10 cellular contexts compared by ENCODE assay signal in genomic region chr17:30550512-30551273, GRCh38.
DNase-seq lines count a peak whose midpoint lies in the region; ATAC-seq, FAIRE-seq and TF ChIP-seq lines count a peak whose summit lies in the region.
"Had no signal": no experiment of that assay in that cellular context is flagged by ENCODE, and none has a peak within 500 bp of the region (broad histone marks: within the 10 kb centered on the region; RNA-seq: fewer than 3 reads in every experiment).

No MANE protein-coding gene starts in this region.

- H3K9me3 ChIP-seq in mesenchymal stem cell (ENCODE audit: control insufficient read depth, low read length) (no peaks in the 10 kb centered on the region), adrenal gland (replicated peaks in 1 of 3) (no peaks in the 10 kb centered on the region), gastroesophageal sphincter (no peaks in the 10 kb centered on the region)

- H3K4me3 ChIP-seq in mesenchymal stem cell (ENCODE audit: insufficient read depth in 1 of 2, low read depth in 1 of 2, low read length in 2 of 2): no peak overlapping the region
- no peak overlapping the region for H3K4me3 ChIP-seq in adrenal gland
- H3K4me3 ChIP-seq in gastroesophageal sphincter: no peak overlapping the region

- H4K91ac ChIP-seq in mesenchymal stem cell (ENCODE audit: low read length): no peak overlapping the region

- peak; percentile 81 for FAIRE-seq in GM12892 (lab: Jason Lieb, UNC)

- TF ChIP-seq CTCF in adrenal gland (IDR thresholded peaks at IDR 0.05) (no peak), gastroesophageal sphincter (IDR thresholded peaks at IDR 0.05) (no peak)

- H3K27me3 ChIP-seq in mesenchymal stem cell (ENCODE audit: control insufficient read depth in 1 of 2, insufficient read depth in 1 of 2, low read length in 2 of 2) (no peaks in the 10 kb centered on the region), adrenal gland (no peaks in the 10 kb centered on the region), gastroesophageal sphincter (no peaks in the 10 kb centered on the region)

- no peak overlapping the region for H2AK5ac ChIP-seq in mesenchymal stem cell (ENCODE audit: low read length, severe bottlenecking)

- peak overlapping the region in 1 of 2 experiments; percentile 44 for H3K14ac ChIP-seq in mesenchymal stem cell (ENCODE audit: low read length in 2 of 2)

- intact Hi-C loops in adrenal gland (cut with DNase I): no loop called here

- no peak overlapping the region for H2BK12ac ChIP-seq in mesenchymal stem cell (ENCODE audit: low read length in 2 of 2)

- H3K36me3 ChIP-seq in mesenchymal stem cell (ENCODE audit: control insufficient read depth in 1 of 2, insufficient read depth in 2 of 2, low read depth in 1 of 2, low read length in 2 of 2): no peaks in the 10 kb centered on the region
- H3K36me3 ChIP-seq in adrenal gland (replicated peaks in 1 of 2): no peaks in the 10 kb centered on the region
- peaks cover 0 to 19% of the 10 kb centered on the region in 2 donors for H3K36me3 ChIP-seq in gastroesophageal sphincter

- no peak for TF ChIP-seq EP300 in gastroesophageal sphincter (IDR thresholded peaks at IDR 0.05)

- no peak overlapping the region for H3K27ac ChIP-seq in mesenchymal stem cell (ENCODE audit: low read length, poor library complexity, severe bottlenecking)
- no peak overlapping the region for H3K27ac ChIP-seq in adrenal gland
- no peak overlapping the region for H3K27ac ChIP-seq in gastroesophageal sphincter

- WGBS in mesenchymal stem cell: 77% methylated on average over 10 of the region's 10 CpGs
- WGBS in adrenal gland, 4 donors: 72 to 75% (median 73%) methylated on average over 8 to 10 of the region's 10 CpGs
- WGBS in gastroesophageal sphincter (ENCODE audit: low coverage in 1 of 2), 2 donors: 88 to 92% methylated on average over 2 to 3 of the region's 10 CpGs

- H2BK5ac ChIP-seq in mesenchymal stem cell (ENCODE audit: low read depth, low read length, poor library complexity, severe bottlenecking): no peak overlapping the region

- H3K9ac ChIP-seq in mesenchymal stem cell (ENCODE audit: low read length): peak overlapping the region; percentile 8

- H3K4me2 ChIP-seq in mesenchymal stem cell (ENCODE audit: low read length, poor library complexity, severe bottlenecking): no peak overlapping the region

- H3K79me1 ChIP-seq in mesenchymal stem cell (replicated peaks; ENCODE audit: low read length, poor library complexity, severe bottlenecking): no peaks in the 10 kb centered on the region

- ATAC-seq in HG03103 (IDR thresholded peaks at IDR 0.05; ENCODE audit: low read depth, unreplicated experiment): peak; percentile 49
- no peak for ATAC-seq in HG03280 (IDR thresholded peaks at IDR 0.05; ENCODE audit: unreplicated experiment)
- ATAC-seq in GM18505 (IDR thresholded peaks at IDR 0.05; ENCODE audit: unreplicated experiment): no peak
- no peak for ATAC-seq in gastroesophageal sphincter
- ATAC-seq: Right ventricle myocardium inferior had no signal

- H2AFZ ChIP-seq in mesenchymal stem cell (ENCODE audit: low read depth, low read length): no peak overlapping the region

- H3K4me1 ChIP-seq in mesenchymal stem cell (ENCODE audit: control insufficient read depth, insufficient read depth, low read depth, low read length): peaks cover 7% of the 10 kb centered on the region
- no peaks in the 10 kb centered on the region for H3K4me1 ChIP-seq in adrenal gland (replicated peaks in 1 of 2)
- no peaks in the 10 kb centered on the region for H3K4me1 ChIP-seq in gastroesophageal sphincter

- H2BK15ac ChIP-seq in mesenchymal stem cell (ENCODE audit: low read depth, poor library complexity, severe bottlenecking): no peak overlapping the region

- H3K18ac ChIP-seq in mesenchymal stem cell (ENCODE audit: low read depth in 1 of 2, low read length in 2 of 2): no peak overlapping the region

- H3K23ac ChIP-seq in mesenchymal stem cell (ENCODE audit: low read length in 2 of 2): no peak overlapping the region

- TF ChIP-seq POLR2A in GM12892 (IDR thresholded peaks at IDR 0.05; ENCODE audit: low read depth, low read length) (no peak; the same call in 1 of the 2 replicates), GM18505 (IDR thresholded peaks at IDR 0.05; ENCODE audit: borderline replicate concordance, extremely low read depth, insufficient read depth, insufficient read length) (no peak), adrenal gland (IDR thresholded peaks at IDR 0.05) (no peak), gastroesophageal sphincter (IDR thresholded peaks at IDR 0.05) (no peak)

- no peak overlapping the region for H4K8ac ChIP-seq in mesenchymal stem cell (ENCODE audit: low read length)

- H2BK120ac ChIP-seq in mesenchymal stem cell (ENCODE audit: low read depth, low read length): no peak overlapping the region

- H3K4ac ChIP-seq in mesenchymal stem cell (ENCODE audit: low read depth in 1 of 2, low read length in 2 of 2): no peak overlapping the region

- DNase-seq in GM12892 (ENCODE audit: insufficient read length) (peak; percentile 45), SK-MEL-5 (ENCODE audit: low read depth, low spot score) (peak; percentile 32), mesenchymal stem cell (peak; percentile 14), adrenal gland (no peak)
- DNase-seq: stimulated activated naive CD4-positive, alpha-beta T cell had no signal

- in situ Hi-C loops in SK-MEL-5 (cut with HindIII; ENCODE audit: low pct_unique_long_range_greater_than_20kb, low sequenced_read_pairs): no loop called here

Comparison
In these comparisons a context has a peak if more than half of its experiments do, and no peak if none do; other contexts are left out.
1. DNase-seq: peak in GM12892 (single experiment), SK-MEL-5 (single experiment) and mesenchymal stem cell (single experiment); none in adrenal gland (0 of 7).